Comparison of ENCODE assay signal across 12 cellular contexts in the genomic region with DNA sequence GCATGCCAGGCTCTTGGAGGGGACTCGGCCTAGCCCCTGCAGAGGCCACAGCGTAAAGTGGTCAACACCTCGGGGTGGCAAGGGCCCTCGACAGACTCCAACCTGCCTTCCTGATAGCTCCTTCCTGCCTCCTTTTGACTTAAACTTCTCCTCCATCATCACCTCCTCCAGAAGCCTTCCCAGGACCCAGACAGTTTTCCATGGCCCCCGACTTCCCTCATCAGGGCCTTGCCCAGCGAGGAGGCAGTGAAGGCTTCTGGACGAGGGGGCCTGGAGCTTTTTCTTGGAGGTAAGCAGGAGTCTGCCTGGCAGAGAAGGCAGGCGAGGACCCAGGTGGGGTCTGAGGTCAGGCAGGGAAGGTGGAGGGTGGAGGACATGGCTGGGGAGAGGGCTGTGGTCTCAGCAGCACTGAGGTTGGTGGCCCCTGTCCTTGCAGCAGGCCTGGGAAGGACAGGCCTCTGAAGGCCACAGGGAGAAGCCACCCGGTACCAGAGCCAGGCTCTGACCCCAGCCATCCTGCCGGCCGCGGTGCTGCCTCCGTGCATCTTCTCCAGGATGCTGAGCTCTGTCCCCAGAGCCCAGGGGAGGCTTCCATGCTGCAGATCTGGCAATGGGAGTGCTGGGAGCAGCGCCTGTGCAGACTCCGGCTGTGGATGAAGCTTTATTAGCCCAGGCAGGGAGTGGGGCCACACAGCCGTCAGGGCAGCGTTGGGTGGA.
"Had no signal": no experiment of that assay in that cellular context is flagged by ENCODE, and none has a peak within 500 bp of the region (broad histone marks: within the 10 kb centered on the region; RNA-seq: fewer than 3 reads in every experiment).

No MANE protein-coding gene starts in this region.

- H3K27ac ChIP-seq: adrenal gland, left lung, spleen, tibial artery had no signal

- DNase-seq: activated CD4-positive, CD25-positive, alpha-beta regulatory T cell; activated naive CD4-positive, alpha-beta T cell treated with anti-CD3 and anti-CD28 coated beads, Interleukin-2, amount 50 U/mL, for 16 hours; adrenal gland; cerebellar nuclear complex; naive B cell; spleen; stimulated activated CD4-positive, alpha-beta T cell treated with anti-CD3 and anti-CD28 coated beads, Interleukin-1b, Interleukin-23, amount 100 ng/mL, for 48 hours; tibial artery had no signal

- H3K9me3 ChIP-seq: adrenal gland, left lung, spleen, tibial artery had no signal

- H3K36me3 ChIP-seq: adrenal gland, left lung, spleen, tibial artery had no signal

- H3K4me1 ChIP-seq: adrenal gland, spleen had no signal

- H3K4me3 ChIP-seq: adrenal gland, left lung, spleen, tibial artery had no signal

- ATAC-seq: sciatic nerve; stimulated activated memory B cell treated with anti-CD40 and anti-IgM and Interleukin-4, amounts not matched to agents 10 μg/mL and 1 μg/mL and 100 μg/mL, for 72 hours; T-helper 17 cell had no signal
